ENCODE assay signal across 1 cellular context in the genomic region with DNA sequence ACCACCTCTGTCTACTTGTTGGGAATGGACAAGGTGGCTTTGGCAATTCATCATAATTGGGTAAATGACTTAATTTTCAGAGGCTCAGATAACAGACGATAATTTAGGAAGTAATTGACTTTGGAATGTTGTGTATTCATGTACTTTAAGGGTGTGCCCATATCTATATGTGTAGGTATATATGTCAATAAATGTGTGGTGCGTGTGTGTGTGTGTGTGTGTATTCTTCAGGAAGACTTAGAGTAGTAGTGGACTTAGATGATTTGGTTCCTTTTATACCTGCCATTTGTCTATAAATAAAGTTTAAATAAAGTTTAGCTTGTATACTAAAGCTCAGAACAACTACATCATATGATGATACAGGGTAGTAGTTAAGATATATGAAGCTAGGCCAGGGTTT.
TF ChIP-seq lines count a peak whose summit lies in the region.

No MANE protein-coding gene starts in this region.

TF ChIP-seq in endothelial cell of umbilical vein, 7 proteins besides CTCF, POLR2A, EP300 and RAD21:
- TF ChIP-seq GATA2 (IDR thresholded peaks at IDR 0.05; ENCODE audit: insufficient read depth, insufficient read length, low read depth, low read length), result no peak
- no peak for TF ChIP-seq POLR2AphosphoS5 (IDR thresholded peaks at IDR 0.05; ENCODE audit: insufficient read depth, low read depth, low read length)
- no peak for TF ChIP-seq FOS (IDR thresholded peaks at IDR 0.05; ENCODE audit: borderline replicate concordance, insufficient read depth, low read length)
- TF ChIP-seq EZH2 (IDR thresholded peaks at IDR 0.05; ENCODE audit: borderline replicate concordance, low read depth, low read length, severe bottlenecking), result no peak
- TF ChIP-seq MYC (IDR thresholded peaks at IDR 0.05; ENCODE audit: low read depth, low read length), result no peak
- TF ChIP-seq, protein P1, sequence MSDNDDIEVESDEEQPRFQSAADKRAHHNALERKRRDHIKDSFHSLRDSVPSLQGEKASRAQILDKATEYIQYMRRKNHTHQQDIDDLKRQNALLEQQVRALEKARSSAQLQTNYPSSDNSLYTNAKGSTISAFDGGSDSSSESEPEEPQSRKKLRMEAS (IDR thresholded peaks at IDR 0.05; ENCODE audit: insufficient read depth, insufficient read length), result no peak
- TF ChIP-seq JUN (IDR thresholded peaks at IDR 0.05; ENCODE audit: borderline replicate concordance, insufficient read depth, insufficient read length, low read depth), result no peak
